Comparison of ENCODE assay signal across 36 cellular contexts in the genomic region with DNA sequence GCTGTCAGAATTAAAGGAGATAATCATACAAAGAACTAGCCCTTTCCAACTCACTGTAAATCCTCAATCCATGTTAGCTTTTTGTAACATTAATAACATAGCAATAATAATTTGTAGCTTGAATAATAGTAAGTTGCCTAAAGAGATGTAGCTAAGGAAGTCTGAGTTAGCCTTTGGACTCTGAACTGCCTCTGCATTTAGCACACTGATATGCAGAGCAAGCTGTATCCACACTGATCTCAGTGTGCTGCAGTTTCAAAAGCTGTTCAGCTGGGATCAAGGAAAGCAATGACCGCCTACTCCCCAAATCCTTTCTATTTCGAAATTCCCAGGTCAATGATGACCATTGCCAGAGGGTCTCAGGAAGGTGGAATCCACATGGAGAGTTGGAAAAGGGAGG.
"Had no signal": no experiment of that assay in that cellular context is flagged by ENCODE, and none has a peak within 500 bp of the region (broad histone marks: within the 10 kb centered on the region; RNA-seq: fewer than 3 reads in every experiment).

No MANE protein-coding gene starts in this region.

- H3K36me3 ChIP-seq: adrenal gland, ascending aorta, brain microvascular endothelial cell, esophagus muscularis mucosa, gastrocnemius medialis, WERI-Rb-1 had no signal

- H3K27ac ChIP-seq: adrenal gland, ascending aorta, brain microvascular endothelial cell, esophagus muscularis mucosa, foreskin keratinocyte, gastrocnemius medialis, WERI-Rb-1 had no signal

- H3K4me1 ChIP-seq: adrenal gland, foreskin keratinocyte had no signal

- H3K27me3 Mint-ChIP-seq: activated CD8-positive, alpha-beta memory T cell treated with anti-CD3 and anti-CD28 coated beads, Interleukin-2, amount 10 ng/mL, durations not matched to agents 7 days and 5 days; activated naive CD4-positive, alpha-beta T cell treated with anti-CD3 and anti-CD28 coated beads, Interleukin-2, amount 50 U/mL, for 24 hours; activated naive CD8-positive, alpha-beta T cell treated with anti-CD3 and anti-CD28 coated beads for 36 hours; T-cell had no signal

- H3K9me3 ChIP-seq: adrenal gland, ascending aorta, esophagus muscularis mucosa, gastrocnemius medialis had no signal

- H3K27ac Mint-ChIP-seq: activated B cell treated with CpG ODN at 0.5 μM for 24 hours; activated CD8-positive, alpha-beta memory T cell treated with anti-CD3 and anti-CD28 coated beads, Interleukin-2, amount 10 ng/mL, durations not matched to agents 7 days and 5 days; activated CD8-positive, alpha-beta T cell treated with anti-CD3 and anti-CD28 coated beads, Interleukin-2, amount 10 ng/mL, durations not matched to agents 7 days and 5 days; activated naive CD4-positive, alpha-beta T cell treated with anti-CD3 and anti-CD28 coated beads for 36 hours; activated naive CD4-positive, alpha-beta T cell treated with anti-CD3 and anti-CD28 coated beads, Interleukin-2, amount 50 U/mL, for 24 hours; activated naive CD8-positive, alpha-beta T cell treated with anti-CD3 and anti-CD28 coated beads for 36 hours; activated naive CD8-positive, alpha-beta T cell treated with anti-CD3 and anti-CD28 coated beads, Interleukin-2, amount 50 U/mL, for 24 hours; activated T-helper 1 cell treated with anti-CD3 and anti-CD28 coated beads, Interleukin-12 subunit alpha, Interleukin-12 subunit beta, Interleukin-2, Interleukin-4 antibody, amounts not matched to agents 30 ng/mL and 10 ng/mL and 1 ng/mL, durations not matched to agents 14 hours and 24 hours and 36 hours; activated T-helper 2 cell treated with anti-CD3 and anti-CD28 coated beads, Interferon-gamma antibody, Interleukin-2, Interleukin-4, amounts not matched to agents 10 μg/mL and 5 μg/mL and 100 μg/mL, durations not matched to agents 14 hours and 24 hours and 36 hours; effector memory CD8-positive, alpha-beta T cell; T-cell; T-helper 1 cell treated with Interleukin-12 subunit alpha and Interleukin-12 subunit beta and Interleukin-4 antibody, amounts not matched to agents 30 μg/mL and 1 μg/mL, for 36 hours; T-helper 2 cell treated with Interferon-gamma antibody and Interleukin-4, amounts not matched to agents 5 μg/mL and 100 μg/mL, for 36 hours had no signal

- H3K27me3 ChIP-seq: adrenal gland, ascending aorta, brain microvascular endothelial cell, esophagus muscularis mucosa, gastrocnemius medialis had no signal

- H3K9me3 Mint-ChIP-seq: activated B cell treated with CpG ODN at 0.5 μM for 24 hours; activated naive CD4-positive, alpha-beta T cell treated with anti-CD3 and anti-CD28 coated beads for 36 hours; activated naive CD4-positive, alpha-beta T cell treated with anti-CD3 and anti-CD28 coated beads, Interleukin-2, amount 50 U/mL, for 24 hours; activated T-helper 1 cell treated with anti-CD3 and anti-CD28 coated beads, Interleukin-12 subunit alpha, Interleukin-12 subunit beta, Interleukin-2, Interleukin-4 antibody, amounts not matched to agents 30 ng/mL and 10 ng/mL and 1 ng/mL, durations not matched to agents 14 hours and 24 hours and 36 hours; activated T-helper 2 cell treated with anti-CD3 and anti-CD28 coated beads, Interferon-gamma antibody, Interleukin-2, Interleukin-4, amounts not matched to agents 10 μg/mL and 5 μg/mL and 100 μg/mL, durations not matched to agents 14 hours and 24 hours and 36 hours; effector memory CD8-positive, alpha-beta T cell; T-helper 2 cell treated with Interferon-gamma antibody and Interleukin-4, amounts not matched to agents 5 μg/mL and 100 μg/mL, for 36 hours had no signal

- ATAC-seq: activated CD4-positive, CD25-positive, alpha-beta regulatory T cell treated with anti-CD3 and anti-CD28 coated beads, Interleukin-2, amount 50 U/mL, for 24 hours; activated CD8-positive, alpha-beta memory T cell treated with anti-CD3 and anti-CD28 coated beads, Interleukin-2, amount 10 ng/mL, durations not matched to agents 7 days and 5 days; activated CD8-positive, alpha-beta T cell treated with anti-CD3 and anti-CD28 coated beads, Interleukin-2, amount 10 ng/mL, durations not matched to agents 7 days and 5 days; effector memory CD8-positive, alpha-beta T cell; foreskin keratinocyte; gastrocnemius medialis; T-cell had no signal

- H3K4me3 Mint-ChIP-seq: activated B cell treated with CpG ODN at 0.5 μM for 24 hours; activated CD8-positive, alpha-beta memory T cell treated with anti-CD3 and anti-CD28 coated beads, Interleukin-2, amount 10 ng/mL, durations not matched to agents 7 days and 5 days; activated CD8-positive, alpha-beta T cell treated with anti-CD3 and anti-CD28 coated beads, Interleukin-2, amount 10 ng/mL, durations not matched to agents 7 days and 5 days; activated naive CD4-positive, alpha-beta T cell treated with anti-CD3 and anti-CD28 coated beads for 36 hours; activated naive CD4-positive, alpha-beta T cell treated with anti-CD3 and anti-CD28 coated beads, Interleukin-2, amount 50 U/mL, for 24 hours; activated naive CD8-positive, alpha-beta T cell treated with anti-CD3 and anti-CD28 coated beads for 36 hours; activated naive CD8-positive, alpha-beta T cell treated with anti-CD3 and anti-CD28 coated beads, Interleukin-2, amount 50 U/mL, for 24 hours; activated T-helper 1 cell treated with anti-CD3 and anti-CD28 coated beads, Interleukin-12 subunit alpha, Interleukin-12 subunit beta, Interleukin-2, Interleukin-4 antibody, amounts not matched to agents 30 ng/mL and 10 ng/mL and 1 ng/mL, durations not matched to agents 14 hours and 24 hours and 36 hours; effector memory CD8-positive, alpha-beta T cell; T-cell; T-helper 1 cell treated with Interleukin-12 subunit alpha and Interleukin-12 subunit beta and Interleukin-4 antibody, amounts not matched to agents 30 μg/mL and 1 μg/mL, for 36 hours; T-helper 2 cell treated with Interferon-gamma antibody and Interleukin-4, amounts not matched to agents 5 μg/mL and 100 μg/mL, for 36 hours had no signal

- H3K4me3 ChIP-seq: adrenal gland, ascending aorta, esophagus muscularis mucosa, gastrocnemius medialis had no signal

- H3K36me3 Mint-ChIP-seq: activated CD8-positive, alpha-beta memory T cell treated with anti-CD3 and anti-CD28 coated beads, Interleukin-2, amount 10 ng/mL, durations not matched to agents 7 days and 5 days; activated naive CD4-positive, alpha-beta T cell treated with anti-CD3 and anti-CD28 coated beads, Interleukin-2, amount 50 U/mL, for 24 hours; activated naive CD8-positive, alpha-beta T cell treated with anti-CD3 and anti-CD28 coated beads for 36 hours; T-cell had no signal

- DNase-seq: activated B cell treated with CpG ODN at 0.5 μM for 24 hours; activated CD4-positive, alpha-beta T cell treated with anti-CD3 and anti-CD28 coated beads for 48 hours; activated CD4-positive, alpha-beta T cell treated with anti-CD3 and anti-CD28 coated beads, Interleukin-2, amount 50 U/mL, for 1 hour; activated CD4-positive, alpha-beta T cell treated with anti-CD3 and anti-CD28 coated beads, Interleukin-2, amount 50 U/mL, for 48 hours; activated CD8-positive, alpha-beta memory T cell treated with anti-CD3 and anti-CD28 coated beads, Interleukin-2, amount 10 ng/mL, durations not matched to agents 7 days and 5 days; activated CD8-positive, alpha-beta memory T cell treated with anti-CD3 and anti-CD28 coated beads, Interleukin-2, amount 50 U/mL, for 4 hours; activated CD8-positive, alpha-beta T cell treated with anti-CD3 and anti-CD28 coated beads, Interleukin-2, amount 10 ng/mL, durations not matched to agents 7 days and 5 days; activated effector memory CD4-positive, alpha-beta T cell treated with anti-CD3 and anti-CD28 coated beads, Interleukin-2, amount 50 U/mL, for 16 hours; activated naive CD4-positive, alpha-beta T cell treated with anti-CD3 and anti-CD28 coated beads for 36 hours; activated naive CD8-positive, alpha-beta T cell treated with anti-CD3 and anti-CD28 coated beads for 36 hours; activated naive CD8-positive, alpha-beta T cell treated with anti-CD3 and anti-CD28 coated beads, Interleukin-2, amount 50 U/mL, for 24 hours; activated T-cell treated with anti-CD3 and anti-CD28 coated beads, Interleukin-2, amount 50 U/mL, for 1 hour; activated T-cell treated with anti-CD3 and anti-CD28 coated beads, Interleukin-2, amount 50 U/mL, for 48 hours; adrenal gland; amygdala; brain microvascular endothelial cell; caudate nucleus; cortex of kidney; dermis blood vessel endothelial cell; effector CD4-positive, alpha-beta T cell; effector memory CD8-positive, alpha-beta T cell; erythroblast; foreskin keratinocyte; gastrocnemius medialis; SW 1271; T-cell; T1000; WERI-Rb-1 had no signal

- H3K4me1 Mint-ChIP-seq: activated B cell treated with CpG ODN at 0.5 μM for 24 hours had no signal
